In the genomic region with DNA sequence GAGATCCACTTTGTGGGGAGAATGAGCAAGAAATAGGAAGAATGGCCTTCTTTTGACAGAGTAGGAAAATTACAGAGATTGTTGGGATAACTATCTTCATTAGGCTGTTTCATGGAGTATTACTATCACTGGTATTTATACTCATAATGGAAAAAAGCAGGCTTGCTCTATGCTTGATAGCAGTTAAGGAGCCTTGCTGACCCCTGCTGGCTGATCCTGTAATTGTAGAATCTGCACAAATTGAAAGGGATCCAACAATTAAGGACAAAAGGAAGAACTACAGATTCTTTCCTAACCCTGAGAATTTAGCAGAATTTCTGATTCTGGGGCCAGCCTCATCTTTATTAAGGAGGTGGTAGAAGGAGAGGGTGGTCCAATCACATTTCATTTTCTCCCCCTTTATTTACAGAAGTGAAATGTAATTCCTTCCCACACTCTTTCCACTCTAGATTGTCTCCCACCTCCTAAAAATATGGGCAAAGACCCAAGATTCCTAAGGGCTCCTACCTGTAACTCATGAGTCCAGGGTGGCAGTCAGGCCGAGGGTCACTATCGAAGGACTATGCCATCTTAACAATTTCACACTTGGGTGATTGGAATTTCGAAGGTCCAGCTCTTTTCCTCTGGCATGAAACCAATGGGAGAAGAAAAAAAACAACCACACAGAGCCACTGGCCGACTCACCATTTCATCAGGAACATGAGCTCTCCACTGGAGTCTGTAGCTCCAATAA, we compare ENCODE assay signal across 8 cellular contexts. TPM values are rescaled to one million over a fixed set of nuclear protein-coding genes. Genes with fewer than 3 reads are reported as not detected.
DNase-seq lines count a peak whose midpoint lies in the region; ATAC-seq, FAIRE-seq and TF ChIP-seq lines count a peak whose summit lies in the region.

No MANE protein-coding gene starts in this region.

- intact Hi-C loops in dorsolateral prefrontal cortex (cut with DNase I), result loop anchor here (2.0 to 10.0 kb wide), 3 partner anchors 48 to 100 kb away; a partner anchor contains a TSS

- POLR2A ChIA-PET in AG04449 (lab: Yijun Ruan, JAX), result interaction anchor here (1.2 kb wide), 2 partner anchors 26 to 49 kb away, joined by 4 to 5 read pairs; no protein-coding TSS in a partner anchor

- H3K27me3 ChIP-seq in dorsolateral prefrontal cortex, result no peaks in the 10 kb centered on the region

- DNase-seq in AG04449 (ENCODE audit: low read depth, low spot score), result peak; percentile 52
- DNase-seq in GM18507 (ENCODE audit: extremely low spot score, insufficient read length, low read depth), result no peak
- peak; percentile 20 for DNase-seq in NCI-H446 treated with DMSO at 0.1 percent for 48 hours (lab: John Stamatoyannopoulos, UW)
- DNase-seq in activated CD4-positive, alpha-beta T cell treated with anti-CD3 and anti-CD28 coated beads, Interleukin-2, amount 50 U/mL, for 24 hours (ENCODE audit: low read depth in 1 of 2, low spot score in 1 of 2), result peak; percentile 32 to 60
- DNase-seq in dorsolateral prefrontal cortex, result peak in 6 of 10 donors; percentile 37 to 90 (median 68)
- peak; percentile 68 to 72 for DNase-seq in memory B cell (ENCODE audit: low spot score in 2 of 2)
- DNase-seq in stimulated activated CD8-positive, alpha-beta memory T cell treated with anti-CD3 and anti-CD28 coated beads, Interleukin-15, amount 100 ng/mL, for 24 hours (ENCODE audit: low read depth), result peak; percentile 29

- H3K4me3 ChIP-seq in AG04449 (ENCODE audit: low read depth, low read length), result no peak overlapping the region
- no peak overlapping the region for H3K4me3 ChIP-seq in dorsolateral prefrontal cortex

- H3K4me3 Mint-ChIP-seq in memory B cell, result no peak overlapping the region

- H3K27ac ChIP-seq in dorsolateral prefrontal cortex, result peak overlapping the region in 23 of 59 donors; percentile 7 to 67 (median 27)

- peak; percentile 56 for TF ChIP-seq CTCF in AG04449 (IDR thresholded peaks at IDR 0.05; ENCODE audit: insufficient read depth, low read length, missing control alignments)
- TF ChIP-seq CTCF in dorsolateral prefrontal cortex (IDR thresholded peaks at IDR 0.05 in 54 of 56, conservative IDR thresholded peaks at IDR 0.05 in 2 of 56; ENCODE audit: low read depth in 1 of 56, partially characterized antibody in 56 of 56), result peak; percentile 66 to 95 (median 86)

- peak; percentile 70 for FAIRE-seq in GM18507 (lab: Jason Lieb, UNC)

- no peaks in the 10 kb centered on the region for H3K27me3 Mint-ChIP-seq in memory B cell

- no peaks in the 10 kb centered on the region for H3K9me3 Mint-ChIP-seq in memory B cell

- CTCF ChIA-PET in AG04449 (lab: Yijun Ruan, JAX), result interaction anchor here (0.6 to 13.6 kb wide), 38 partner anchors 9 to 98 kb away, joined by 3 to 305 read pairs (median 6); a partner anchor contains a TSS

- no peak overlapping the region for H3K27ac Mint-ChIP-seq in memory B cell

- peaks cover 11% of the 10 kb centered on the region for H3K36me3 Mint-ChIP-seq in memory B cell

- H3K4me1 Mint-ChIP-seq in memory B cell, result no peaks in the 10 kb centered on the region

- peak; percentile 78 for ATAC-seq in memory B cell (ENCODE audit: low read depth)
- no peak for ATAC-seq in HG02885 (IDR thresholded peaks at IDR 0.05; ENCODE audit: poor library complexity, unreplicated experiment)

RNA-seq across cellular contexts. Expression of a gene that starts 26.3 kb away (rescaled TPM):
- total RNA-seq in dorsolateral prefrontal cortex, result 100 to 1,000 TPM; 120 to 279 (median 205) TPM

RNA-seq across cellular contexts. Expression of a gene that starts 26.8 kb away (rescaled TPM):
- total RNA-seq in dorsolateral prefrontal cortex, result 10 to 100 TPM; 57.5 to 92.2 (median 74.2) TPM

RNA-seq across cellular contexts. Expression of a gene that starts 33.1 kb away (rescaled TPM):
- 10 to 100 TPM; 16.4 to 41.4 (median 27.4) TPM for total RNA-seq in dorsolateral prefrontal cortex

RNA-seq across cellular contexts. Expression of a gene that starts 36.9 kb away (rescaled TPM):
- total RNA-seq in dorsolateral prefrontal cortex, result 10 to 100 TPM in 59 of 120 experiments, 1 to 10 TPM in 61; 3.8 to 22.7 (median 9.8) TPM
